ENCODE assay signal across 8 cellular contexts in genomic region chr11:73141309-73142127, GRCh38. TPM values are rescaled to one million over a fixed set of nuclear protein-coding genes. Genes with fewer than 3 reads are reported as not detected.
DNase-seq lines count a peak whose midpoint lies in the region; ATAC-seq lines count a peak whose summit lies in the region.

No MANE protein-coding gene starts in this region.

- H3K4me1 ChIP-seq in esophagus (ENCODE audit: control insufficient read depth in 2 of 2, insufficient read depth in 2 of 2, low read length in 1 of 2) (peaks cover 0 to 6% of the 10 kb centered on the region in 2 donors), muscle layer of duodenum (ENCODE audit: control insufficient read depth in 1 of 2, insufficient read depth in 2 of 2, low read length in 2 of 2) (peaks cover 8 to 35% of the 10 kb centered on the region in 2 donors)

- DNase-seq in activated T-cell treated with anti-CD3 and anti-CD28 coated beads for 1 hour (ENCODE audit: low read depth) = peak; percentile 45
- DNase-seq in activated T-cell treated with anti-CD3 and anti-CD28 coated beads, Interleukin-2, amount 50 U/mL, for 1 hour = no peak
- peak; percentile 93 for DNase-seq in NCI-H69 (lab: John Stamatoyannopoulos, UW)
- DNase-seq in activated T-cell treated with anti-CD3 and anti-CD28 coated beads for 4 hours = peak; percentile 35
- DNase-seq in stimulated activated naive CD4-positive, alpha-beta T cell (lab: John Stamatoyannopoulos, UW) = peak; percentile 40 to 71 (median 65)

- H3K27ac ChIP-seq in esophagus (ENCODE audit: low read depth in 2 of 2, low read length in 1 of 2) (peak overlapping the region; percentile 88 to 93), muscle layer of duodenum (ENCODE audit: low read length) (peak overlapping the region; percentile 81)

- H3K4me3 ChIP-seq in esophagus (ENCODE audit: low read depth in 1 of 2, low read length in 2 of 2) (peak overlapping the region; percentile 88 to 98), muscle layer of duodenum (ENCODE audit: low read depth in 1 of 2, low read length in 2 of 2) (peak overlapping the region; percentile 77 to 84)

- 0 to 1% methylated on average over 67 to 71 of the region's 71 CpGs for WGBS in esophagus, 2 donors

- peak; percentile 31 for ATAC-seq in HG02943 (IDR thresholded peaks at IDR 0.05; ENCODE audit: low read depth, unreplicated experiment)

- H3K36me3 ChIP-seq in esophagus (ENCODE audit: control insufficient read depth in 2 of 2, insufficient read depth in 2 of 2, low read length in 1 of 2) (no peaks in the 10 kb centered on the region), muscle layer of duodenum (ENCODE audit: control insufficient read depth in 1 of 2, insufficient read depth in 2 of 2, low read length in 2 of 2) (no peaks in the 10 kb centered on the region)

- H3K27me3 ChIP-seq in esophagus (ENCODE audit: control insufficient read depth in 1 of 2, insufficient read depth in 2 of 2, low read length in 2 of 2) (no peaks in the 10 kb centered on the region), muscle layer of duodenum (ENCODE audit: low read depth, low read length) (no peaks in the 10 kb centered on the region)

- H3K9me3 ChIP-seq in esophagus (ENCODE audit: control insufficient read depth in 2 of 2, insufficient read depth in 1 of 2, low read depth in 1 of 2, low read length in 1 of 2) (no peaks in the 10 kb centered on the region), muscle layer of duodenum (ENCODE audit: control insufficient read depth in 1 of 2, low read length in 2 of 2) (no peaks in the 10 kb centered on the region)

RNA-seq across cellular contexts. Expression of gene FCHSD2, which starts 0.6 kb away (rescaled TPM):
- polyA plus RNA-seq in esophagus = 1 to 10 TPM; 3.7 to 4.7 TPM
